ENCODE assay signal across 8 cellular contexts in genomic region chr9:113578877-113579269, GRCh38.
DNase-seq lines count a peak whose midpoint lies in the region; ATAC-seq and TF ChIP-seq lines count a peak whose summit lies in the region.

No MANE protein-coding gene starts in this region.

- POLR2A ChIA-PET in activated CD8-positive, alpha-beta T cell treated with anti-CD3 and anti-CD28 coated beads for 36 hours (lab: Charles Lee), result interaction anchor here (0.6 to 6.2 kb wide), 20 partner anchors 9 to 357 kb away, joined by 3 to 50 read pairs (median 4); partner anchors contain the start of genes ALAD, C9orf43, POLE3 and SLC31A1

- peaks cover 31% of the 10 kb centered on the region for H3K36me3 Mint-ChIP-seq in activated CD8-positive, alpha-beta T cell treated with anti-CD3 and anti-CD28 coated beads for 36 hours (ENCODE audit: low read depth)

- no peaks in the 10 kb centered on the region for H3K9me3 Mint-ChIP-seq in activated CD8-positive, alpha-beta T cell treated with anti-CD3 and anti-CD28 coated beads for 36 hours

- intact Hi-C loops in activated CD8-positive, alpha-beta T cell treated with anti-CD3 and anti-CD28 coated beads for 36 hours (cut with micrococcal nuclease), result loop anchor here (2.0 kb wide), 2 partner anchors 56 to 132 kb away; no protein-coding TSS in a partner anchor
- intact Hi-C loops in sciatic nerve (cut with DNase I), result no loop called here

- CTCF ChIA-PET in activated CD8-positive, alpha-beta T cell treated with anti-CD3 and anti-CD28 coated beads for 36 hours (lab: Charles Lee), result interaction anchor here (0.8 to 6.3 kb wide), 22 partner anchors 8 to 304 kb away, joined by 3 to 88 read pairs (median 3); no protein-coding TSS in a partner anchor

- H3K27me3 Mint-ChIP-seq in activated CD8-positive, alpha-beta T cell treated with anti-CD3 and anti-CD28 coated beads for 36 hours, result no peaks in the 10 kb centered on the region

- peaks cover 83% of the 10 kb centered on the region for H3K4me1 Mint-ChIP-seq in activated CD8-positive, alpha-beta T cell treated with anti-CD3 and anti-CD28 coated beads for 36 hours (ENCODE audit: low read depth)

- DNase-seq in NCI-H226 (peak; percentile 97), epidermal melanocyte (ENCODE audit: insufficient read length, low spot score) (peak; percentile 59), sciatic nerve (ENCODE audit: low spot score) (no peak), NCI-H2171 (lab: John Stamatoyannopoulos, UW) (no peak), NCI-H345 treated with DMSO at 0.1 percent for 48 hours (lab: John Stamatoyannopoulos, UW; ENCODE audit: unreplicated experiment) (no peak)
- peak; percentile 96 for DNase-seq in activated CD8-positive, alpha-beta T cell treated with anti-CD3 and anti-CD28 coated beads for 36 hours

- peak overlapping the region; percentile 85 for H3K4me3 Mint-ChIP-seq in activated CD8-positive, alpha-beta T cell treated with anti-CD3 and anti-CD28 coated beads for 36 hours

- peak; percentile 54 for ATAC-seq in HG02642 (IDR thresholded peaks at IDR 0.05; ENCODE audit: poor library complexity, unreplicated experiment)
- peak; percentile 71 for ATAC-seq in activated CD8-positive, alpha-beta T cell treated with anti-CD3 and anti-CD28 coated beads for 36 hours
- ATAC-seq in sciatic nerve, result peak; percentile 34

- no peak for TF ChIP-seq CTCF in activated CD8-positive, alpha-beta T cell treated with anti-CD3 and anti-CD28 coated beads for 36 hours (IDR thresholded peaks at IDR 0.05)

- H3K27ac Mint-ChIP-seq in activated CD8-positive, alpha-beta T cell treated with anti-CD3 and anti-CD28 coated beads for 36 hours, result peak overlapping the region; percentile 95

- TF ChIP-seq POLR2A in GM15510 (IDR thresholded peaks at IDR 0.05; ENCODE audit: borderline replicate concordance, extremely low read depth, insufficient read length), result peak; percentile 21

Comparison
In these comparisons a context has a peak if more than half of its experiments do, and no peak if none do; other contexts are left out.
1. DNase-seq: peak in NCI-H226 (single experiment), activated CD8-positive, alpha-beta T cell treated with anti-CD3 and anti-CD28 coated beads for 36 hours (single experiment) and epidermal melanocyte (single experiment); none in sciatic nerve (single experiment), NCI-H2171 (single experiment) and NCI-H345 treated with DMSO at 0.1 percent for 48 hours (single experiment).
2. Peak in every context shown above with its lines, with median percentiles within 50 percentile points of each other: ATAC-seq.